Comparison of ENCODE assay signal across 1 cellular context in genomic region chr7:2555121-2556052, GRCh38.
TF ChIP-seq lines count a peak whose summit lies in the region.

TSS of gene BRAT1 (minus strand) at chr7:2555524. CDS start at chr7:2554431, 1,093 bp downstream.

TF ChIP-seq in HepG2, 621 proteins besides CTCF, POLR2A, EP300 and RAD21 (continued from another document and continues in another):
- TF ChIP-seq PRDM15 (CRISPR knock-in tag; IDR thresholded peaks at IDR 0.05) = peak; percentile 67; the same call in 1 of the 2 replicates
- peak; percentile 58; the same call in 1 of the 2 replicates for TF ChIP-seq ZFP41 (CRISPR knock-in tag; IDR thresholded peaks at IDR 0.05; ENCODE audit: borderline replicate concordance)
- TF ChIP-seq YY1 (IDR thresholded peaks at IDR 0.05; ENCODE audit: insufficient read depth, insufficient replicate concordance, low read depth, low read length) = no peak
- no peak for TF ChIP-seq ZNF850 (CRISPR knock-in tag; conservative IDR thresholded peaks at IDR 0.05)
- TF ChIP-seq ATF7-NPFF (CRISPR knock-in tag; IDR thresholded peaks at IDR 0.05; ENCODE audit: low read depth) = peak; percentile 19; the same call in 1 of the 2 replicates
- peak; percentile 59 for TF ChIP-seq ZFP91 (CRISPR knock-in tag; IDR thresholded peaks at IDR 0.05; ENCODE audit: borderline replicate concordance)
- no peak for TF ChIP-seq ZNF546 (CRISPR knock-in tag; conservative IDR thresholded peaks at IDR 0.05)
- TF ChIP-seq ATF7 (IDR thresholded peaks at IDR 0.05) = peak; percentile 74
- no peak for TF ChIP-seq ATF7 (CRISPR knock-in tag; IDR thresholded peaks at IDR 0.05)
- no peak for TF ChIP-seq NPAS2 (CRISPR knock-in tag; IDR thresholded peaks at IDR 0.05; ENCODE audit: borderline replicate concordance)
- TF ChIP-seq SP4 (CRISPR knock-in tag; IDR thresholded peaks at IDR 0.05) = peak; percentile 77
- TF ChIP-seq ZNF280B (CRISPR knock-in tag; IDR thresholded peaks at IDR 0.05; ENCODE audit: borderline replicate concordance) = peak; percentile 70; the same call in 1 of the 2 replicates
- TF ChIP-seq POGZ (CRISPR knock-in tag; IDR thresholded peaks at IDR 0.05) = 0 out of 2 replicates have a peak, but pooled peaks have one; percentile 33
- peak; percentile 76 to 87; a peak in 3 of 4 replicates for TF ChIP-seq HMGXB4 (CRISPR knock-in tag; IDR thresholded peaks at IDR 0.05; ENCODE audit: borderline replicate concordance in 1 of 2, low read depth in 1 of 2)
- TF ChIP-seq ZNF331 (CRISPR knock-in tag; IDR thresholded peaks at IDR 0.05) = peak; percentile 21; the same call in 1 of the 2 replicates
- TF ChIP-seq ZNF713 (CRISPR knock-in tag; IDR thresholded peaks at IDR 0.05) = 0 out of 2 replicates have a peak, but pooled peaks have one; percentile 49
- TF ChIP-seq ZNF160 (CRISPR knock-in tag; IDR thresholded peaks at IDR 0.05) = 0 out of 2 replicates have a peak, but pooled peaks have one; percentile 34
- TF ChIP-seq SAFB2 (CRISPR knock-in tag; IDR thresholded peaks at IDR 0.05; ENCODE audit: borderline replicate concordance, low read depth) = peak; percentile 60; the same call in 1 of the 2 replicates
- TF ChIP-seq, protein P1, sequence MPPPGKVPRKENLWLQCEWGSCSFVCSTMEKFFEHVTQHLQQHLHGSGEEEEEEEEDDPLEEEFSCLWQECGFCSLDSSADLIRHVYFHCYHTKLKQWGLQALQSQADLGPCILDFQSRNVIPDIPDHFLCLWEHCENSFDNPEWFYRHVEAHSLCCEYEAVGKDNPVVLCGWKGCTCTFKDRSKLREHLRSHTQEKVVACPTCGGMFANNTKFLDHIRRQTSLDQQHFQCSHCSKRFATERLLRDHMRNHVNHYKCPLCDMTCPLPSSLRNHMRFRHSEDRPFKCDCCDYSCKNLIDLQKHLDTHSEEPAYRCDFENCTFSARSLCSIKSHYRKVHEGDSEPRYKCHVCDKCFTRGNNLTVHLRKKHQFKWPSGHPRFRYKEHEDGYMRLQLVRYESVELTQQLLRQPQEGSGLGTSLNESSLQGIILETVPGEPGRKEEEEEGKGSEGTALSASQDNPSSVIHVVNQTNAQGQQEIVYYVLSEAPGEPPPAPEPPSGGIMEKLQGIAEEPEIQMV (CRISPR knock-in tag; IDR thresholded peaks at IDR 0.05; ENCODE audit: low read depth) = 0 out of 2 replicates have a peak, but pooled peaks have one; percentile 48
- TF ChIP-seq, protein P2, sequence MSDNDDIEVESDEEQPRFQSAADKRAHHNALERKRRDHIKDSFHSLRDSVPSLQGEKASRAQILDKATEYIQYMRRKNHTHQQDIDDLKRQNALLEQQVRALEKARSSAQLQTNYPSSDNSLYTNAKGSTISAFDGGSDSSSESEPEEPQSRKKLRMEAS (IDR thresholded peaks at IDR 0.05) = peak; percentile 83; the same call in 1 of the 2 replicates
- TF ChIP-seq, protein P3, sequence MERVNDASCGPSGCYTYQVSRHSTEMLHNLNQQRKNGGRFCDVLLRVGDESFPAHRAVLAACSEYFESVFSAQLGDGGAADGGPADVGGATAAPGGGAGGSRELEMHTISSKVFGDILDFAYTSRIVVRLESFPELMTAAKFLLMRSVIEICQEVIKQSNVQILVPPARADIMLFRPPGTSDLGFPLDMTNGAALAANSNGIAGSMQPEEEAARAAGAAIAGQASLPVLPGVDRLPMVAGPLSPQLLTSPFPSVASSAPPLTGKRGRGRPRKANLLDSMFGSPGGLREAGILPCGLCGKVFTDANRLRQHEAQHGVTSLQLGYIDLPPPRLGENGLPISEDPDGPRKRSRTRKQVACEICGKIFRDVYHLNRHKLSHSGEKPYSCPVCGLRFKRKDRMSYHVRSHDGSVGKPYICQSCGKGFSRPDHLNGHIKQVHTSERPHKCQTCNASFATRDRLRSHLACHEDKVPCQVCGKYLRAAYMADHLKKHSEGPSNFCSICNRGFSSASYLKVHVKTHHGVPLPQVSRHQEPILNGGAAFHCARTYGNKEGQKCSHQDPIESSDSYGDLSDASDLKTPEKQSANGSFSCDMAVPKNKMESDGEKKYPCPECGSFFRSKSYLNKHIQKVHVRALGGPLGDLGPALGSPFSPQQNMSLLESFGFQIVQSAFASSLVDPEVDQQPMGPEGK (CRISPR knock-in tag; IDR thresholded peaks at IDR 0.05) = peak; percentile 34
- TF ChIP-seq REL (CRISPR knock-in tag; conservative IDR thresholded peaks at IDR 0.05) = 0 out of 2 replicates have a peak, but pooled peaks have one; percentile 66
- 0 out of 2 replicates have a peak, but pooled peaks have one; percentile 7 for TF ChIP-seq TGIF2 (CRISPR knock-in tag; IDR thresholded peaks at IDR 0.05)
- TF ChIP-seq ZNF101 (CRISPR knock-in tag; IDR thresholded peaks at IDR 0.05; ENCODE audit: borderline replicate concordance, low read depth) = no peak
- no peak for TF ChIP-seq TCF12 (IDR thresholded peaks at IDR 0.05)
- 0 out of 2 replicates have a peak, but pooled peaks have one; percentile 14 for TF ChIP-seq TCF12 (CRISPR knock-in tag; IDR thresholded peaks at IDR 0.05)
- TF ChIP-seq ZNF567 (CRISPR knock-in tag; IDR thresholded peaks at IDR 0.05; ENCODE audit: borderline replicate concordance) = 0 out of 2 replicates have a peak, but pooled peaks have one; percentile 78
- peak; percentile 38; the same call in 1 of the 2 replicates for TF ChIP-seq ZSCAN25 (CRISPR knock-in tag; IDR thresholded peaks at IDR 0.05)
- TF ChIP-seq FOXP4 (CRISPR knock-in tag; IDR thresholded peaks at IDR 0.05) = 0 out of 2 replicates have a peak, but pooled peaks have one; percentile 58
- TF ChIP-seq, protein P4, sequence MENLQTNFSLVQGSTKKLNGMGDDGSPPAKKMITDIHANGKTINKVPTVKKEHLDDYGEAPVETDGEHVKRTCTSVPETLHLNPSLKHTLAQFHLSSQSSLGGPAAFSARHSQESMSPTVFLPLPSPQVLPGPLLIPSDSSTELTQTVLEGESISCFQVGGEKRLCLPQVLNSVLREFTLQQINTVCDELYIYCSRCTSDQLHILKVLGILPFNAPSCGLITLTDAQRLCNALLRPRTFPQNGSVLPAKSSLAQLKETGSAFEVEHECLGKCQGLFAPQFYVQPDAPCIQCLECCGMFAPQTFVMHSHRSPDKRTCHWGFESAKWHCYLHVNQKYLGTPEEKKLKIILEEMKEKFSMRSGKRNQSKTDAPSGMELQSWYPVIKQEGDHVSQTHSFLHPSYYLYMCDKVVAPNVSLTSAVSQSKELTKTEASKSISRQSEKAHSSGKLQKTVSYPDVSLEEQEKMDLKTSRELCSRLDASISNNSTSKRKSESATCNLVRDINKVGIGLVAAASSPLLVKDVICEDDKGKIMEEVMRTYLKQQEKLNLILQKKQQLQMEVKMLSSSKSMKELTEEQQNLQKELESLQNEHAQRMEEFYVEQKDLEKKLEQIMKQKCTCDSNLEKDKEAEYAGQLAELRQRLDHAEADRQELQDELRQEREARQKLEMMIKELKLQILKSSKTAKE (CRISPR knock-in tag; IDR thresholded peaks at IDR 0.05; ENCODE audit: borderline replicate concordance) = 0 out of 2 replicates have a peak, but pooled peaks have one; percentile 24
- no peak for TF ChIP-seq ZNF772 (CRISPR knock-in tag; IDR thresholded peaks at IDR 0.05)
- TF ChIP-seq ZNF230 (CRISPR knock-in tag; IDR thresholded peaks at IDR 0.05) = no peak; the same call in 1 of the 2 replicates
- TF ChIP-seq ZNF687 (CRISPR knock-in tag; IDR thresholded peaks at IDR 0.05) = peak; percentile 66
